In genomic region chrX:49077941-49078340, GRCh38 we compare ENCODE assay signal across 1 cellular context.
TF ChIP-seq lines count a peak whose summit lies in the region.

No MANE protein-coding gene starts in this region.

TF ChIP-seq in K562, 482 proteins besides CTCF, POLR2A, EP300 and RAD21:
- TF ChIP-seq SRSF3 (IDR thresholded peaks at IDR 0.05; ENCODE audit: insufficient read depth, low read length) (no peak), RBFOX2 (IDR thresholded peaks at IDR 0.05; ENCODE audit: low read depth, low read length) (peak; percentile 53), ZNF740 (CRISPR knock-in tag; IDR thresholded peaks at IDR 0.05) (no peak), ZNF740 (tag; IDR thresholded peaks at IDR 0.05) (no peak), KAT8 (IDR thresholded peaks at IDR 0.05; ENCODE audit: low read depth) (no peak), OTX1 (CRISPR knock-in tag; IDR thresholded peaks at IDR 0.05) (no peak), ZNF3 (CRISPR knock-in tag; IDR thresholded peaks at IDR 0.05) (no peak)
TF ChIP-seq in K562: peak in this region for 1.
